8 cellular contexts compared by ENCODE assay signal in the genomic region with DNA sequence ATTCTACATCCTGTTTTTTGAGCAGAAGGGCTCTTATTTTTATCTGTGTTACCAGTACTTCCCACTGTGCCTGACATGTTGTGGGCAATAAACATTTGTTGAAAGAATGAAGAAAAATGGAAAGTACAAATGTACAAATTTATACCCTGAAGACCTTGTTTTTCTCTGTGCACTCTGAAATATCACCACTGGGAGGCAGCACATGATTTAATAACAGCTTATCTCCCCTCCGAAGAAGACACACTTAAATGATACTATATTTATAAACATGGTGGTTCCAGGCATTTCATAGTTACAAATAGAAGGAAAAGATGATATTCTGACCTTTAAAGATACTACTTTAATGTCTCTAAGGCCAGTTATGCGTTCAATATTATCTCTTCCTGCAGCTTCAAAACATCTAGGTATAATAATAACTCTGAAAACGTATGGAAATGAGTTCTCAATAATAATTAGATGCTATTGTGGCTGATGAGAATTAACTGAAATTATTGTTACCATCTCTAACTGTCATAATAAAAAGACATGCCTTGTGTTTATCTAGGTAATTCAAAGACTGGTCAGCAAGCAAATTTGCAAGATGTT. TPM values are rescaled to one million over a fixed set of nuclear protein-coding genes. Genes with fewer than 3 reads are reported as not detected.
DNase-seq lines count a peak whose midpoint lies in the region; ATAC-seq, FAIRE-seq and TF ChIP-seq lines count a peak whose summit lies in the region.

No MANE protein-coding gene starts in this region.

- no peak overlapping the region for H3K27ac Mint-ChIP-seq in stimulated activated memory B cell treated with anti-CD40 and anti-IgM and Interleukin-4, amounts not matched to agents 10 μg/mL and 1 μg/mL and 100 μg/mL, for 72 hours

- no peaks in the 10 kb centered on the region for H3K4me1 Mint-ChIP-seq in stimulated activated memory B cell treated with anti-CD40 and anti-IgM and Interleukin-4, amounts not matched to agents 10 μg/mL and 1 μg/mL and 100 μg/mL, for 72 hours

- H3K9ac ChIP-seq in fibroblast of lung (ENCODE audit: insufficient read depth, low read length): no peak overlapping the region

- no peaks in the 10 kb centered on the region for H3K27me3 ChIP-seq in fibroblast of lung (ENCODE audit: control insufficient read depth, insufficient read depth, low read length)
- H3K27me3 ChIP-seq in osteoblast (ENCODE audit: insufficient read depth, low read length): no peaks in the 10 kb centered on the region

- H3K4me2 ChIP-seq in fibroblast of lung (ENCODE audit: extremely low read depth, insufficient read depth, low read length) (no peak overlapping the region), osteoblast (ENCODE audit: insufficient read depth, low read length) (peak overlapping the region; percentile 20)

- no peaks in the 10 kb centered on the region for H3K36me3 Mint-ChIP-seq in stimulated activated memory B cell treated with anti-CD40 and anti-IgM and Interleukin-4, amounts not matched to agents 10 μg/mL and 1 μg/mL and 100 μg/mL, for 72 hours

- H2AFZ ChIP-seq in fibroblast of lung (ENCODE audit: low read length) (no peak overlapping the region), osteoblast (ENCODE audit: low read length) (peak overlapping the region; percentile 62)

- peak; percentile 68 for ATAC-seq in HG03342 (IDR thresholded peaks at IDR 0.05; ENCODE audit: unreplicated experiment)
- no peak for ATAC-seq in stimulated activated memory B cell treated with anti-CD40 and anti-IgM and Interleukin-4, amounts not matched to agents 10 μg/mL and 1 μg/mL and 100 μg/mL, for 72 hours

- DNase-seq in ACHN (peak; percentile 56), GM12891 (ENCODE audit: insufficient read length, low spot score) (no peak), NCI-H526 (lab: John Stamatoyannopoulos, UW) (peak; percentile 50 to 72), fibroblast of lung (ENCODE audit: low read depth in 2 of 2) (peak; percentile 42 to 78), osteoblast (ENCODE audit: insufficient read length, low spot score, missing footprints) (no peak)
- DNase-seq in activated CD8-positive, alpha-beta memory T cell treated with anti-CD3 and anti-CD28 coated beads for 24 hours: peak; percentile 68

- no peaks in the 10 kb centered on the region for H3K9me3 Mint-ChIP-seq in stimulated activated memory B cell treated with anti-CD40 and anti-IgM and Interleukin-4, amounts not matched to agents 10 μg/mL and 1 μg/mL and 100 μg/mL, for 72 hours

- TF ChIP-seq CTCF in fibroblast of lung (conservative IDR thresholded peaks at IDR 0.05 in 1 of 2, IDR thresholded peaks at IDR 0.05 in 1 of 2; ENCODE audit: low read depth in 1 of 2, low read length in 2 of 2) (peak; percentile 65 to 74), osteoblast (IDR thresholded peaks at IDR 0.05; ENCODE audit: extremely low read depth, low read depth, low read length) (peak; percentile 82)

- H3K4me3 ChIP-seq in fibroblast of lung (replicated peaks in 1 of 4; ENCODE audit: control extremely low read depth in 1 of 4, insufficient read depth in 1 of 4, low read depth in 3 of 4, low read length in 4 of 4): no peak overlapping the region
- no peak overlapping the region for H3K4me3 ChIP-seq in osteoblast (ENCODE audit: insufficient read depth, low read length)

- TF ChIP-seq POLR2A in GM12891 (IDR thresholded peaks at IDR 0.05; ENCODE audit: low read depth, low read length): no peak

- H3K4me3 Mint-ChIP-seq in stimulated activated memory B cell treated with anti-CD40 and anti-IgM and Interleukin-4, amounts not matched to agents 10 μg/mL and 1 μg/mL and 100 μg/mL, for 72 hours: no peak overlapping the region

- FAIRE-seq in GM12891 (lab: Jason Lieb, UNC): peak; percentile 76

- H3K36me3 ChIP-seq in fibroblast of lung (ENCODE audit: control insufficient read depth, insufficient read depth, low read length) (no peaks in the 10 kb centered on the region), osteoblast (ENCODE audit: insufficient read depth, low read length) (no peaks in the 10 kb centered on the region)

- H3K9me3 ChIP-seq in fibroblast of lung (ENCODE audit: control insufficient read depth, insufficient read depth, low read depth, low read length) (no peaks in the 10 kb centered on the region), osteoblast (ENCODE audit: low read depth, low read length) (no peaks in the 10 kb centered on the region)

- H3K4me1 ChIP-seq in fibroblast of lung (ENCODE audit: control insufficient read depth, extremely low read depth, insufficient read depth, low read length) (no peaks in the 10 kb centered on the region), osteoblast (ENCODE audit: insufficient read depth, low read length) (no peaks in the 10 kb centered on the region)

- no peaks in the 10 kb centered on the region for H3K27me3 Mint-ChIP-seq in stimulated activated memory B cell treated with anti-CD40 and anti-IgM and Interleukin-4, amounts not matched to agents 10 μg/mL and 1 μg/mL and 100 μg/mL, for 72 hours

- H4K20me1 ChIP-seq in fibroblast of lung (ENCODE audit: control insufficient read depth, extremely low read depth, insufficient read depth, low read length) (no peaks in the 10 kb centered on the region), osteoblast (ENCODE audit: insufficient read depth, low read length) (no peaks in the 10 kb centered on the region)

- no peak overlapping the region for H3K27ac ChIP-seq in fibroblast of lung (ENCODE audit: insufficient read depth, low read length)
- H3K27ac ChIP-seq in osteoblast (ENCODE audit: low read depth, low read length): no peak overlapping the region

- H3K79me2 ChIP-seq in fibroblast of lung (ENCODE audit: control insufficient read depth, insufficient read depth, low read length): no peaks in the 10 kb centered on the region
- H3K79me2 ChIP-seq in osteoblast (ENCODE audit: insufficient read depth, low read length): no peaks in the 10 kb centered on the region

- in situ Hi-C loops in ACHN (cut with HindIII; ENCODE audit: low pct_ligation_motif_present, low pct_unique_long_range_greater_than_20kb, low sequenced_read_pairs): no loop called here

TF ChIP-seq in GM12891, 5 proteins besides CTCF, POLR2A, EP300 and RAD21:
- no peak for TF ChIP-seq POU2F2 (IDR thresholded peaks at IDR 0.05; ENCODE audit: low read depth, low read length)
- TF ChIP-seq PAX5 (IDR thresholded peaks at IDR 0.05; ENCODE audit: insufficient read depth, low read length, severe bottlenecking): no peak
- no peak for TF ChIP-seq POLR2AphosphoS5 (IDR thresholded peaks at IDR 0.05; ENCODE audit: low read depth, low read length)
- TF ChIP-seq SPI1 (IDR thresholded peaks at IDR 0.05; ENCODE audit: low read depth, low read length): no peak
- TF ChIP-seq TAF1 (IDR thresholded peaks at IDR 0.05; ENCODE audit: low read depth, low read length): no peak

RNA-seq across cellular contexts. Expression of gene DYNLT5, which starts 12.8 kb away (rescaled TPM):
- 0.15 TPM for polyA plus RNA-seq in GM12891 (2012; ENCODE audit: low read depth, missing spikeins)
- under 0.01 and 0.50 TPM in 2 replicates for total RNA-seq in fibroblast of lung
- 0.32 and 0.37 TPM in 2 replicates for polyA plus RNA-seq in fibroblast of lung
- 0.13 and 0.24 TPM in 2 replicates for polyA plus RNA-seq in fibroblast of lung (2012)
- polyA minus RNA-seq in fibroblast of lung (ENCODE audit: low replicate concordance): not detected in 2 replicates
- 1.2 and 1.4 TPM in 2 replicates for total RNA-seq in osteoblast

RNA-seq across cellular contexts. Expression of gene INSL5, which starts 36.0 kb away (rescaled TPM):
- not detected for polyA plus RNA-seq in GM12891 (2012; ENCODE audit: low read depth, missing spikeins)
- total RNA-seq in fibroblast of lung (not detected in 2 replicates), osteoblast (not detected in 2 replicates)
- not detected in 2 replicates for polyA plus RNA-seq in fibroblast of lung
- polyA plus RNA-seq in fibroblast of lung (2012): not detected in 2 replicates
- not detected in 2 replicates for polyA minus RNA-seq in fibroblast of lung (ENCODE audit: low replicate concordance)

Comparison
In these comparisons a context has a peak if more than half of its experiments do, and no peak if none do; other contexts are left out.
1. DNase-seq: peak in ACHN (single experiment), NCI-H526 (2 of 2), activated CD8-positive, alpha-beta memory T cell treated with anti-CD3 and anti-CD28 coated beads for 24 hours (single experiment) and fibroblast of lung (2 of 2); none in GM12891 (single experiment) and osteoblast (single experiment).